ENCODE assay signal across 2 cellular contexts in genomic region chr9:137074657-137075274, GRCh38.
A peak's percentile ranks its signal among the peaks of the same experiment; 100 is the strongest.
TF ChIP-seq lines count a peak whose summit lies in the region.

No MANE protein-coding gene starts in this region.

TF ChIP-seq in HEK293, 187 proteins besides CTCF, POLR2A, EP300 and RAD21:
- TF ChIP-seq SP7 (tag by site-specific recombination; IDR thresholded peaks at IDR 0.05) (no peak), KLF9 (tag by site-specific recombination; IDR thresholded peaks at IDR 0.05; ENCODE audit: low read depth) (peak; percentile 71), IKZF3 (tag by site-specific recombination; IDR thresholded peaks at IDR 0.05) (no peak), REPIN1 (tag by site-specific recombination; IDR thresholded peaks at IDR 0.05; ENCODE audit: low read depth) (no peak), ZNF23 (tag by site-specific recombination; IDR thresholded peaks at IDR 0.05; ENCODE audit: borderline replicate concordance) (no peak), ZNF26 (tag by site-specific recombination; IDR thresholded peaks at IDR 0.05) (no peak), YY1 (tag by site-specific recombination; IDR thresholded peaks at IDR 0.05) (0 out of 2 replicates have a peak, but pooled peaks have one; percentile 20), HIC1 (tag by site-specific recombination; IDR thresholded peaks at IDR 0.05) (no peak)
- TF ChIP-seq, protein P1, sequence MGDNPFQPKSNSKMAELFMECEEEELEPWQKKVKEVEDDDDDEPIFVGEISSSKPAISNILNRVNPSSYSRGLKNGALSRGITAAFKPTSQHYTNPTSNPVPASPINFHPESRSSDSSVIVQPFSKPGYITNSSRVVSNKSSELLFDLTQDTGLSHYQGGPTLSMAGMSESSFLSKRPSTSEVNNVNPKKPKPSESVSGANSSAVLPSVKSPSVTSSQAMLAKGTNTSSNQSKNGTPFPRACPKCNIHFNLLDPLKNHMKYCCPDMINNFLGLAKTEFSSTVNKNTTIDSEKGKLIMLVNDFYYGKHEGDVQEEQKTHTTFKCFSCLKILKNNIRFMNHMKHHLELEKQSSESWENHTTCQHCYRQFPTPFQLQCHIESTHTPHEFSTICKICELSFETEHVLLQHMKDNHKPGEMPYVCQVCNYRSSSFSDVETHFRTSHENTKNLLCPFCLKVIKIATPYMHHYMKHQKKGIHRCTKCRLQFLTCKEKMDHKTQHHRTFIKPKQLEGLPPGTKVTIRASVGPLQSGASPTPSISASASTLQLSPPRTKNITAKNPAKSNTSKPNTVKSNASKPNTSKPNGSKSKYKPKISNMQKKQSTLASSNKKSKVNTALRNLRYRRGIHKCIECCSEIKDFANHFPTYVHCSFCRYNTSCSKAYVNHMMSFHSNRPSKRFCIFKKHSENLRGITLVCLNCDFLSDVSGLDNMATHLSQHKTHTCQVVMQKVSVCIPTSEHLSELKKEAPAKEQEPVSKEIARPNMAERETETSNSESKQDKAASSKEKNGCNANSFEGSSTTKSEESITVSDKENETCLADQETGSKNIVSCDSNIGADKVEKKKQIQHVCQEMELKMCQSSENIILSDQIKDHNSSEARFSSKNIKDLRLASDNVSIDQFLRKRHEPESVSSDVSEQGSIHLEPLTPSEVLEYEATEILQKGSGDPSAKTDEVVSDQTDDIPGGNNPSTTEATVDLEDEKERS (tag by site-specific recombination; IDR thresholded peaks at IDR 0.05): no peak

TF ChIP-seq in GM12878, 131 proteins besides CTCF, POLR2A, EP300 and RAD21 (continues in another document):
- TF ChIP-seq SPI1 (IDR thresholded peaks at IDR 0.05; ENCODE audit: borderline replicate concordance, insufficient read depth, low read depth, low read length) (peak; percentile 65; the same call in 1 of the 2 replicates), BHLHE40 (IDR thresholded peaks at IDR 0.05; ENCODE audit: borderline replicate concordance in 1 of 2, low read depth in 2 of 2, low read length in 1 of 2) (peak in 1 of 2 experiments; percentile 62; a peak in 2 of 4 replicates), NBN (IDR thresholded peaks at IDR 0.05) (peak; percentile 51; the same call in 1 of the 2 replicates), FOXK2 (IDR thresholded peaks at IDR 0.05) (no peak), HDGF (IDR thresholded peaks at IDR 0.05) (peak; percentile 84), MTA2 (IDR thresholded peaks at IDR 0.05; ENCODE audit: low read depth) (peak; percentile 43; the same call in 1 of the 2 replicates), NFXL1 (IDR thresholded peaks at IDR 0.05; ENCODE audit: borderline replicate concordance) (no peak), ZBTB40 (IDR thresholded peaks at IDR 0.05; ENCODE audit: borderline replicate concordance) (peak; percentile 32; the same call in 1 of the 2 replicates), TBL1XR1 (IDR thresholded peaks at IDR 0.05; ENCODE audit: low read depth, low read length) (no peak), POU2F2 (IDR thresholded peaks at IDR 0.05; ENCODE audit: borderline replicate concordance, low read depth, low read length) (no peak), IKZF1 (conservative IDR thresholded peaks at IDR 0.05) (0 out of 2 replicates have a peak, but pooled peaks have one; percentile 17), HSF1 (IDR thresholded peaks at IDR 0.05; ENCODE audit: low read depth, low read length) (no peak), E2F4 (IDR thresholded peaks at IDR 0.05; ENCODE audit: low read depth, low read length) (no peak), FOXM1 (IDR thresholded peaks at IDR 0.05; ENCODE audit: low read depth, low read length) (no peak), MEF2B (IDR thresholded peaks at IDR 0.05; ENCODE audit: partially characterized antibody, poor library complexity, severe bottlenecking) (peak; percentile 59), PRDM15 (CRISPR knock-in tag; IDR thresholded peaks at IDR 0.05) (peak; percentile 78)
- TF ChIP-seq, protein P2, sequence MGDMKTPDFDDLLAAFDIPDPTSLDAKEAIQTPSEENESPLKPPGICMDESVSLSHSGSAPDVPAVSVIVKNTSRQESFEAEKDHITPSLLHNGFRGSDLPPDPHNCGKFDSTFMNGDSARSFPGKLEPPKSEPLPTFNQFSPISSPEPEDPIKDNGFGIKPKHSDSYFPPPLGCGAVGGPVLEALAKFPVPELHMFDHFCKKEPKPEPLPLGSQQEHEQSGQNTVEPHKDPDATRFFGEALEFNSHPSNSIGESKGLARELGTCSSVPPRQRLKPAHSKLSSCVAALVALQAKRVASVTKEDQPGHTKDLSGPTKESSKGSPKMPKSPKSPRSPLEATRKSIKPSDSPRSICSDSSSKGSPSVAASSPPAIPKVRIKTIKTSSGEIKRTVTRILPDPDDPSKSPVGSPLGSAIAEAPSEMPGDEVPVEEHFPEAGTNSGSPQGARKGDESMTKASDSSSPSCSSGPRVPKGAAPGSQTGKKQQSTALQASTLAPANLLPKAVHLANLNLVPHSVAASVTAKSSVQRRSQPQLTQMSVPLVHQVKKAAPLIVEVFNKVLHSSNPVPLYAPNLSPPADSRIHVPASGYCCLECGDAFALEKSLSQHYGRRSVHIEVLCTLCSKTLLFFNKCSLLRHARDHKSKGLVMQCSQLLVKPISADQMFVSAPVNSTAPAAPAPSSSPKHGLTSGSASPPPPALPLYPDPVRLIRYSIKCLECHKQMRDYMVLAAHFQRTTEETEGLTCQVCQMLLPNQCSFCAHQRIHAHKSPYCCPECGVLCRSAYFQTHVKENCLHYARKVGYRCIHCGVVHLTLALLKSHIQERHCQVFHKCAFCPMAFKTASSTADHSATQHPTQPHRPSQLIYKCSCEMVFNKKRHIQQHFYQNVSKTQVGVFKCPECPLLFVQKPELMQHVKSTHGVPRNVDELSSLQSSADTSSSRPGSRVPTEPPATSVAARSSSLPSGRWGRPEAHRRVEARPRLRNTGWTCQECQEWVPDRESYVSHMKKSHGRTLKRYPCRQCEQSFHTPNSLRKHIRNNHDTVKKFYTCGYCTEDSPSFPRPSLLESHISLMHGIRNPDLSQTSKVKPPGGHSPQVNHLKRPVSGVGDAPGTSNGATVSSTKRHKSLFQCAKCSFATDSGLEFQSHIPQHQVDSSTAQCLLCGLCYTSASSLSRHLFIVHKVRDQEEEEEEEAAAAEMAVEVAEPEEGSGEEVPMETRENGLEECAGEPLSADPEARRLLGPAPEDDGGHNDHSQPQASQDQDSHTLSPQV (IDR thresholded peaks at IDR 0.05): peak; percentile 98
- TF ChIP-seq, protein P3, sequence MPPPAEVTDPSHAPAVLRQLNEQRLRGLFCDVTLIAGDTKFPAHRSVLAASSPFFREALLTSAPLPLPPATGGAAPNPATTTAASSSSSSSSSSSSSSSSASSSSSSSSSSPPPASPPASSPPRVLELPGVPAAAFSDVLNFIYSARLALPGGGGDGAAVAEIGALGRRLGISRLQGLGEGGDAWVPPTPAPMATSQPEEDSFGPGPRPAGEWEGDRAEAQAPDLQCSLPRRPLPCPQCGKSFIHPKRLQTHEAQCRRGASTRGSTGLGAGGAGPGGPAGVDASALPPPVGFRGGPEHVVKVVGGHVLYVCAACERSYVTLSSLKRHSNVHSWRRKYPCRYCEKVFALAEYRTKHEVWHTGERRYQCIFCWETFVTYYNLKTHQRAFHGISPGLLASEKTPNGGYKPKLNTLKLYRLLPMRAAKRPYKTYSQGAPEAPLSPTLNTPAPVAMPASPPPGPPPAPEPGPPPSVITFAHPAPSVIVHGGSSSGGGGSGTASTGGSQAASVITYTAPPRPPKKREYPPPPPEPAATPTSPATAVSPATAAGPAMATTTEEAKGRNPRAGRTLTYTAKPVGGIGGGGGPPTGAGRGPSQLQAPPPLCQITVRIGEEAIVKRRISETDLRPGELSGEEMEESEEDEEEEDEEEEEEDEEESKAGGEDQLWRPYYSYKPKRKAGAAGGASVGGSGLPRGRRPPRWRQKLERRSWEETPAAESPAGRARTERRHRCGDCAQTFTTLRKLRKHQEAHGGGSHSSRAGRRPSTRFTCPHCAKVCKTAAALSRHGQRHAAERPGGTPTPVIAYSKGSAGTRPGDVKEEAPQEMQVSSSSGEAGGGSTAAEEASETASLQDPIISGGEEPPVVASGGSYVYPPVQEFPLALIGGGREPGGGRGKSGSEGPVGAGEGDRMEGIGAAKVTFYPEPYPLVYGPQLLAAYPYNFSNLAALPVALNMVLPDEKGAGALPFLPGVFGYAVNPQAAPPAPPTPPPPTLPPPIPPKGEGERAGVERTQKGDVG (CRISPR knock-in tag; IDR thresholded peaks at IDR 0.05): peak; percentile 80; the same call in 1 of the 2 replicates
